Comparison of ENCODE assay signal across 24 cellular contexts in the genomic region with DNA sequence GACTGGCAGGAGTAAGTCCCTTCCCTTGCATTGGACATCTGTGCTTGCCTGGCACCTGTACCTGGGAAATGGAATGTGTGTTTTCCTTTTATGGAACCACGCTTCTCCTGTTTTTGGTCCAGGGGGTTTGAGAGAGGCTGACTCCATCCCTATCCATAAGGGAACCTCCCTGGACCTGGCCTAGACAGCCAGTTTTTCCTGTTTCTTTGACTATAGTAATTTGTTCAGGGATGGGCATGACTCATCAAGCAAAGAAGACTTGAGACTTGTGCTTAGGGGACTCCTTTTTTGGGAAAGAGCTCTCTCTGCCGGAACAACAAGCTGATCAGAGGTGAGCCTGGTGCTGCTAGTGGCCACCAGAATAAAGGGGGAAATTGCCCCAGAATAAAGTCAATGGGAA.
"Had no signal": no experiment of that assay in that cellular context is flagged by ENCODE, and none has a peak within 500 bp of the region (broad histone marks: within the 10 kb centered on the region; RNA-seq: fewer than 3 reads in every experiment).

No MANE protein-coding gene starts in this region.

- H3K36me3 ChIP-seq: brain microvascular endothelial cell, Peyer's patch, WERI-Rb-1 had no signal

- H3K27ac Mint-ChIP-seq: activated CD8-positive, alpha-beta T cell treated with anti-CD3 and anti-CD28 coated beads for 36 hours; activated naive CD4-positive, alpha-beta T cell treated with anti-CD3 and anti-CD28 coated beads, Interleukin-2, amount 10 ng/mL, durations not matched to agents 7 days and 5 days; activated naive CD8-positive, alpha-beta T cell treated with anti-CD3 and anti-CD28 coated beads for 36 hours; activated T-cell treated with anti-CD3 and anti-CD28 coated beads, Interleukin-2, amount 50 U/mL, for 72 hours; activated T-helper 2 cell treated with anti-CD3 and anti-CD28 coated beads, Interferon-gamma antibody, Interleukin-2, Interleukin-4, amounts not matched to agents 10 μg/mL and 5 μg/mL and 100 μg/mL, durations not matched to agents 14 hours and 24 hours and 36 hours had no signal

- H3K9me3 ChIP-seq: Peyer's patch, SK-N-SH had no signal

- H3K9me3 Mint-ChIP-seq: activated CD8-positive, alpha-beta T cell treated with anti-CD3 and anti-CD28 coated beads for 36 hours; activated naive CD4-positive, alpha-beta T cell treated with anti-CD3 and anti-CD28 coated beads, Interleukin-2, amount 10 ng/mL, durations not matched to agents 7 days and 5 days; activated naive CD8-positive, alpha-beta T cell treated with anti-CD3 and anti-CD28 coated beads for 36 hours; activated T-cell treated with anti-CD3 and anti-CD28 coated beads, Interleukin-2, amount 50 U/mL, for 72 hours; activated T-helper 2 cell treated with anti-CD3 and anti-CD28 coated beads, Interferon-gamma antibody, Interleukin-2, Interleukin-4, amounts not matched to agents 10 μg/mL and 5 μg/mL and 100 μg/mL, durations not matched to agents 14 hours and 24 hours and 36 hours had no signal

- H3K27ac ChIP-seq: brain microvascular endothelial cell, Peyer's patch, WERI-Rb-1 had no signal

- H3K4me3 ChIP-seq: K562, Peyer's patch had no signal

- H3K4me3 Mint-ChIP-seq: activated CD8-positive, alpha-beta T cell treated with anti-CD3 and anti-CD28 coated beads for 36 hours; activated naive CD4-positive, alpha-beta T cell treated with anti-CD3 and anti-CD28 coated beads, Interleukin-2, amount 10 ng/mL, durations not matched to agents 7 days and 5 days; activated naive CD8-positive, alpha-beta T cell treated with anti-CD3 and anti-CD28 coated beads for 36 hours; activated T-cell treated with anti-CD3 and anti-CD28 coated beads, Interleukin-2, amount 50 U/mL, for 72 hours had no signal

- H3K27me3 ChIP-seq: brain microvascular endothelial cell, Peyer's patch had no signal

- H3K4me1 Mint-ChIP-seq: activated naive CD4-positive, alpha-beta T cell treated with anti-CD3 and anti-CD28 coated beads, Interleukin-2, amount 10 ng/mL, durations not matched to agents 7 days and 5 days; activated naive CD8-positive, alpha-beta T cell treated with anti-CD3 and anti-CD28 coated beads for 36 hours had no signal

- H3K36me3 Mint-ChIP-seq: activated naive CD4-positive, alpha-beta T cell treated with anti-CD3 and anti-CD28 coated beads, Interleukin-2, amount 10 ng/mL, durations not matched to agents 7 days and 5 days; activated naive CD8-positive, alpha-beta T cell treated with anti-CD3 and anti-CD28 coated beads for 36 hours had no signal

- H3K27me3 Mint-ChIP-seq: activated CD8-positive, alpha-beta T cell treated with anti-CD3 and anti-CD28 coated beads for 36 hours; activated naive CD4-positive, alpha-beta T cell treated with anti-CD3 and anti-CD28 coated beads, Interleukin-2, amount 10 ng/mL, durations not matched to agents 7 days and 5 days; activated naive CD8-positive, alpha-beta T cell treated with anti-CD3 and anti-CD28 coated beads for 36 hours had no signal

- H3K4me1 ChIP-seq: Peyer's patch had no signal

- DNase-seq: activated CD4-positive, alpha-beta T cell treated with anti-CD3 and anti-CD28 coated beads for 4 hours; activated CD8-positive, alpha-beta memory T cell treated with anti-CD3 and anti-CD28 coated beads, Interleukin-2, amount 50 U/mL, for 4 hours; activated CD8-positive, alpha-beta T cell treated with anti-CD3 and anti-CD28 coated beads for 36 hours; activated gamma-delta T cell treated with Interleukin-2 at 50 U/mL for 16 hours; activated naive CD4-positive, alpha-beta T cell treated with anti-CD3 and anti-CD28 coated beads, Interleukin-2, amount 10 ng/mL, durations not matched to agents 7 days and 5 days; activated naive CD8-positive, alpha-beta T cell treated with anti-CD3 and anti-CD28 coated beads for 36 hours; activated T-cell treated with anti-CD3 and anti-CD28 coated beads, Interleukin-2, amount 50 U/mL, for 72 hours; brain microvascular endothelial cell; Karpas-422; NCI-H1048; NCI-H146; NCI-H187 treated with DMSO at 0.1 percent for 48 hours; NCI-H2081 treated with DMSO at 0.1 percent for 48 hours; NCI-H510A treated with DMSO at 0.1 percent for 48 hours; NCI-H69; NK-92 treated with Interleukin-12 subunit alpha and Interleukin-12 subunit beta, amount 100 ng/mL, for 24 hours; OCI-M1; Peyer's patch; SHP77 treated with DMSO at 0.1 percent for 48 hours; SK-N-SH; T-helper 1 cell; WERI-Rb-1 had no signal
